Comparison of ENCODE assay signal across 11 cellular contexts in genomic region chr11:128790200-128790599, GRCh38.
DNase-seq lines count a peak whose midpoint lies in the region; ATAC-seq and TF ChIP-seq lines count a peak whose summit lies in the region.
"Had no signal": no experiment of that assay in that cellular context is flagged by ENCODE, and none has a peak within 500 bp of the region (broad histone marks: within the 10 kb centered on the region; RNA-seq: fewer than 3 reads in every experiment).

No MANE protein-coding gene starts in this region.

- H3K79me2 ChIP-seq in trophoblast cell (ENCODE audit: control insufficient read depth, insufficient read depth, low read length, poor library complexity): no peaks in the 10 kb centered on the region

- H4K12ac ChIP-seq in trophoblast cell (ENCODE audit: low read depth, low read length): no peak overlapping the region

- no peak overlapping the region for H2AK5ac ChIP-seq in trophoblast cell (ENCODE audit: low read length)

- H3K9ac ChIP-seq in trophoblast cell (ENCODE audit: low read length): no peak overlapping the region

- no peak overlapping the region for H3K4me2 ChIP-seq in trophoblast cell (ENCODE audit: low read length)

- H3K27ac ChIP-seq in right atrium auricular region: peak overlapping the region in 1 of 2 donors; percentile 3
- peak overlapping the region; percentile 33 for H3K27ac ChIP-seq in trophoblast cell (ENCODE audit: low read depth, low read length)
- H3K27ac ChIP-seq: neutrophil had no signal

- DNase-seq in GM03348 (ENCODE audit: low spot score) (peak; percentile 58), anterior cingulate cortex (lab: John Stamatoyannopoulos, UW) (peak in 54 of 58 donors; percentile 5 to 84 (median 58)), right atrium auricular region (ENCODE audit: low spot score) (peak; percentile 77), trophoblast cell (no peak), RPMI8226 (no peak), ecto neural progenitor cell (ENCODE audit: low spot score) (no peak), UCSD-AML1 (lab: John Stamatoyannopoulos, UW; ENCODE audit: unreplicated experiment) (no peak)
- DNase-seq: activated naive CD4-positive, alpha-beta T cell; DMS79 treated with DMSO at 0.1 percent for 48 hours had no signal

- no peak overlapping the region for H3K23ac ChIP-seq in trophoblast cell (ENCODE audit: low read length)

- no peak overlapping the region for H3K4ac ChIP-seq in trophoblast cell (ENCODE audit: low read depth, low read length)

- H4K8ac ChIP-seq in trophoblast cell (ENCODE audit: low read depth, low read length): no peak overlapping the region

- H2AFZ ChIP-seq in trophoblast cell (ENCODE audit: insufficient read depth, low read length, poor library complexity): no peak overlapping the region

- WGBS in trophoblast cell (ENCODE audit: extremely low coverage, insufficient coverage, insufficient read length): no CpG with 5 or more reads among the region's 11 CpGs

- H3K4me3 ChIP-seq in right atrium auricular region: no peak overlapping the region
- no peak overlapping the region for H3K4me3 ChIP-seq in trophoblast cell (ENCODE audit: low read depth, low read length)

- H3K36me3 ChIP-seq in right atrium auricular region: no peaks in the 10 kb centered on the region
- no peaks in the 10 kb centered on the region for H3K36me3 ChIP-seq in trophoblast cell (ENCODE audit: control insufficient read depth in 1 of 2, insufficient read depth in 2 of 2, low read length in 2 of 2)

- no peak overlapping the region for H4K91ac ChIP-seq in trophoblast cell (ENCODE audit: low read depth, low read length)

- no peak for ATAC-seq in HG02885 (IDR thresholded peaks at IDR 0.05; ENCODE audit: poor library complexity, unreplicated experiment)

- no peak overlapping the region for H2BK12ac ChIP-seq in trophoblast cell (ENCODE audit: low read length)

- peaks cover 2% of the 10 kb centered on the region for H3K79me1 ChIP-seq in trophoblast cell (ENCODE audit: low read length)

- no peak overlapping the region for H3K18ac ChIP-seq in trophoblast cell (ENCODE audit: low read length)

- H3K9me3 ChIP-seq in right atrium auricular region (no peaks in the 10 kb centered on the region), trophoblast cell (ENCODE audit: insufficient read depth, low read depth, low read length) (peaks cover 2% of the 10 kb centered on the region)
- H3K9me3 ChIP-seq: neutrophil had no signal

- H2BK5ac ChIP-seq in trophoblast cell (ENCODE audit: low read depth, low read length, poor library complexity): no peak overlapping the region

- no peak for TF ChIP-seq CTCF in right atrium auricular region (IDR thresholded peaks at IDR 0.05)

- no peak overlapping the region for H2BK120ac ChIP-seq in trophoblast cell (ENCODE audit: insufficient read depth, low read length, poor library complexity)

- H3K4me1 ChIP-seq in right atrium auricular region (peaks cover 0 to 7% of the 10 kb centered on the region in 2 donors), trophoblast cell (ENCODE audit: control insufficient read depth in 1 of 2, insufficient read depth in 2 of 2, low read length in 2 of 2) (peaks cover 4 to 7% of the 10 kb centered on the region in 2 experiments)

- H3K14ac ChIP-seq in trophoblast cell (ENCODE audit: low read length): no peak overlapping the region

- H3K27me3 ChIP-seq in right atrium auricular region: no peaks in the 10 kb centered on the region
- H3K27me3 ChIP-seq in trophoblast cell (ENCODE audit: insufficient read depth, low read length): no peaks in the 10 kb centered on the region
- H3K27me3 ChIP-seq: neutrophil had no signal

Comparison
In these comparisons a context has a peak if more than half of its experiments do, and no peak if none do; other contexts are left out.
1. DNase-seq: peak in GM03348 (single experiment), anterior cingulate cortex (54 of 58) and right atrium auricular region (single experiment); none in trophoblast cell (0 of 2), RPMI8226 (single experiment), ecto neural progenitor cell (single experiment) and UCSD-AML1 (single experiment).